In the genomic region with DNA sequence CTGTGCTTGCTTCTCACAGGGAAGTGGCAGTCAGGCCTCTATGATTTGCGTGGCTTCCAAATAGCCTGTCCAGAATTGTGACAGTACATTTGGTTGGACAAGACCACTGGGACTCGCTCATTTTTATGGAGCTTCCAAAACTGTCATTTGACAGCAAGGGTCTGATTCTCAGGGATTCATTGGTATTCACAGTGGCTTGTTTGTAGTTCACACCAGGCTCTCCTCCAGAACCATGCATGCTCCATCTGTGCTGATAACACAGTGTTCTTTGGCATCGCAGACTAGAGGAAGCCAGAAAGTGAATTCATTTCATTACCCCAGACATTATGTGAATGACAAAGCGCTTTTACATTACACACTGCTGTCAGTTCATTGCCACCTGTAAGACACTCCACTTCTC, we compare ENCODE assay signal across 1 cellular context.
TF ChIP-seq lines count a peak whose summit lies in the region.

No MANE protein-coding gene starts in this region.

TF ChIP-seq in SK-N-SH, 30 proteins besides CTCF, POLR2A, EP300 and RAD21 (continued from another document):
- TF ChIP-seq, protein P1, sequence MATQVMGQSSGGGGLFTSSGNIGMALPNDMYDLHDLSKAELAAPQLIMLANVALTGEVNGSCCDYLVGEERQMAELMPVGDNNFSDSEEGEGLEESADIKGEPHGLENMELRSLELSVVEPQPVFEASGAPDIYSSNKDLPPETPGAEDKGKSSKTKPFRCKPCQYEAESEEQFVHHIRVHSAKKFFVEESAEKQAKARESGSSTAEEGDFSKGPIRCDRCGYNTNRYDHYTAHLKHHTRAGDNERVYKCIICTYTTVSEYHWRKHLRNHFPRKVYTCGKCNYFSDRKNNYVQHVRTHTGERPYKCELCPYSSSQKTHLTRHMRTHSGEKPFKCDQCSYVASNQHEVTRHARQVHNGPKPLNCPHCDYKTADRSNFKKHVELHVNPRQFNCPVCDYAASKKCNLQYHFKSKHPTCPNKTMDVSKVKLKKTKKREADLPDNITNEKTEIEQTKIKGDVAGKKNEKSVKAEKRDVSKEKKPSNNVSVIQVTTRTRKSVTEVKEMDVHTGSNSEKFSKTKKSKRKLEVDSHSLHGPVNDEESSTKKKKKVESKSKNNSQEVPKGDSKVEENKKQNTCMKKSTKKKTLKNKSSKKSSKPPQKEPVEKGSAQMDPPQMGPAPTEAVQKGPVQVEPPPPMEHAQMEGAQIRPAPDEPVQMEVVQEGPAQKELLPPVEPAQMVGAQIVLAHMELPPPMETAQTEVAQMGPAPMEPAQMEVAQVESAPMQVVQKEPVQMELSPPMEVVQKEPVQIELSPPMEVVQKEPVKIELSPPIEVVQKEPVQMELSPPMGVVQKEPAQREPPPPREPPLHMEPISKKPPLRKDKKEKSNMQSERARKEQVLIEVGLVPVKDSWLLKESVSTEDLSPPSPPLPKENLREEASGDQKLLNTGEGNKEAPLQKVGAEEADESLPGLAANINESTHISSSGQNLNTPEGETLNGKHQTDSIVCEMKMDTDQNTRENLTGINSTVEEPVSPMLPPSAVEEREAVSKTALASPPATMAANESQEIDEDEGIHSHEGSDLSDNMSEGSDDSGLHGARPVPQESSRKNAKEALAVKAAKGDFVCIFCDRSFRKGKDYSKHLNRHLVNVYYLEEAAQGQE (IDR thresholded peaks at IDR 0.05; ENCODE audit: low read depth, low read length), result no peak
- TF ChIP-seq, protein P2, sequence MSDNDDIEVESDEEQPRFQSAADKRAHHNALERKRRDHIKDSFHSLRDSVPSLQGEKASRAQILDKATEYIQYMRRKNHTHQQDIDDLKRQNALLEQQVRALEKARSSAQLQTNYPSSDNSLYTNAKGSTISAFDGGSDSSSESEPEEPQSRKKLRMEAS (IDR thresholded peaks at IDR 0.05; ENCODE audit: low read depth), result no peak
- TF ChIP-seq SIN3A (IDR thresholded peaks at IDR 0.05; ENCODE audit: borderline replicate concordance, low read depth, low read length) (no peak), RXRA (IDR thresholded peaks at IDR 0.05; ENCODE audit: borderline replicate concordance, low read depth) (no peak), CHD2 (IDR thresholded peaks at IDR 0.05; ENCODE audit: low read length, partially characterized antibody) (no peak), TCF12 (IDR thresholded peaks at IDR 0.05) (no peak), RFX5 (IDR thresholded peaks at IDR 0.05; ENCODE audit: low read length) (no peak), NRF1 (IDR thresholded peaks at IDR 0.05; ENCODE audit: low read depth, low read length) (no peak), RCOR1 (IDR thresholded peaks at IDR 0.05; ENCODE audit: low read length) (peak; percentile 79; the same call in 1 of the 2 replicates), GABPA (IDR thresholded peaks at IDR 0.05; ENCODE audit: low read depth) (no peak), NFIC (IDR thresholded peaks at IDR 0.05; ENCODE audit: borderline replicate concordance) (no peak), GATA2 (CRISPR knock-in tag; IDR thresholded peaks at IDR 0.05) (0 out of 2 replicates have a peak, but pooled peaks have one; percentile 28), MXI1 (IDR thresholded peaks at IDR 0.05; ENCODE audit: low read depth, low read length) (peak; percentile 42; the same call in 1 of the 2 replicates)
- TF ChIP-seq, protein P3, sequence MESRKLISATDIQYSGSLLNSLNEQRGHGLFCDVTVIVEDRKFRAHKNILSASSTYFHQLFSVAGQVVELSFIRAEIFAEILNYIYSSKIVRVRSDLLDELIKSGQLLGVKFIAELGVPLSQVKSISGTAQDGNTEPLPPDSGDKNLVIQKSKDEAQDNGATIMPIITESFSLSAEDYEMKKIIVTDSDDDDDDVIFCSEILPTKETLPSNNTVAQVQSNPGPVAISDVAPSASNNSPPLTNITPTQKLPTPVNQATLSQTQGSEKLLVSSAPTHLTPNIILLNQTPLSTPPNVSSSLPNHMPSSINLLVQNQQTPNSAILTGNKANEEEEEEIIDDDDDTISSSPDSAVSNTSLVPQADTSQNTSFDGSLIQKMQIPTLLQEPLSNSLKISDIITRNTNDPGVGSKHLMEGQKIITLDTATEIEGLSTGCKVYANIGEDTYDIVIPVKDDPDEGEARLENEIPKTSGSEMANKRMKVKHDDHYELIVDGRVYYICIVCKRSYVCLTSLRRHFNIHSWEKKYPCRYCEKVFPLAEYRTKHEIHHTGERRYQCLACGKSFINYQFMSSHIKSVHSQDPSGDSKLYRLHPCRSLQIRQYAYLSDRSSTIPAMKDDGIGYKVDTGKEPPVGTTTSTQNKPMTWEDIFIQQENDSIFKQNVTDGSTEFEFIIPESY (IDR thresholded peaks at IDR 0.05; ENCODE audit: borderline replicate concordance, low read depth), result no peak
- TF ChIP-seq, protein P4, sequence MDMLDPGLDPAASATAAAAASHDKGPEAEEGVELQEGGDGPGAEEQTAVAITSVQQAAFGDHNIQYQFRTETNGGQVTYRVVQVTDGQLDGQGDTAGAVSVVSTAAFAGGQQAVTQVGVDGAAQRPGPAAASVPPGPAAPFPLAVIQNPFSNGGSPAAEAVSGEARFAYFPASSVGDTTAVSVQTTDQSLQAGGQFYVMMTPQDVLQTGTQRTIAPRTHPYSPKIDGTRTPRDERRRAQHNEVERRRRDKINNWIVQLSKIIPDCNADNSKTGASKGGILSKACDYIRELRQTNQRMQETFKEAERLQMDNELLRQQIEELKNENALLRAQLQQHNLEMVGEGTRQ (IDR thresholded peaks at IDR 0.05; ENCODE audit: borderline replicate concordance, low read depth, low read length), result no peak
- TF ChIP-seq, protein P5, sequence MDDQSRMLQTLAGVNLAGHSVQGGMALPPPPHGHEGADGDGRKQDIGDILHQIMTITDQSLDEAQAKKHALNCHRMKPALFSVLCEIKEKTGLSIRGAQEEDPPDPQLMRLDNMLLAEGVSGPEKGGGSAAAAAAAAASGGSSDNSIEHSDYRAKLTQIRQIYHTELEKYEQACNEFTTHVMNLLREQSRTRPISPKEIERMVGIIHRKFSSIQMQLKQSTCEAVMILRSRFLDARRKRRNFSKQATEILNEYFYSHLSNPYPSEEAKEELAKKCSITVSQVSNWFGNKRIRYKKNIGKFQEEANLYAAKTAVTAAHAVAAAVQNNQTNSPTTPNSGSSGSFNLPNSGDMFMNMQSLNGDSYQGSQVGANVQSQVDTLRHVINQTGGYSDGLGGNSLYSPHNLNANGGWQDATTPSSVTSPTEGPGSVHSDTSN (IDR thresholded peaks at IDR 0.05), result no peak
- TF ChIP-seq, protein P6, sequence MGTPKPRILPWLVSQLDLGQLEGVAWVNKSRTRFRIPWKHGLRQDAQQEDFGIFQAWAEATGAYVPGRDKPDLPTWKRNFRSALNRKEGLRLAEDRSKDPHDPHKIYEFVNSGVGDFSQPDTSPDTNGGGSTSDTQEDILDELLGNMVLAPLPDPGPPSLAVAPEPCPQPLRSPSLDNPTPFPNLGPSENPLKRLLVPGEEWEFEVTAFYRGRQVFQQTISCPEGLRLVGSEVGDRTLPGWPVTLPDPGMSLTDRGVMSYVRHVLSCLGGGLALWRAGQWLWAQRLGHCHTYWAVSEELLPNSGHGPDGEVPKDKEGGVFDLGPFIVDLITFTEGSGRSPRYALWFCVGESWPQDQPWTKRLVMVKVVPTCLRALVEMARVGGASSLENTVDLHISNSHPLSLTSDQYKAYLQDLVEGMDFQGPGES (IDR thresholded peaks at IDR 0.05; ENCODE audit: low read depth, low read length), result no peak
